40 cellular contexts compared by ENCODE assay signal in the genomic region with DNA sequence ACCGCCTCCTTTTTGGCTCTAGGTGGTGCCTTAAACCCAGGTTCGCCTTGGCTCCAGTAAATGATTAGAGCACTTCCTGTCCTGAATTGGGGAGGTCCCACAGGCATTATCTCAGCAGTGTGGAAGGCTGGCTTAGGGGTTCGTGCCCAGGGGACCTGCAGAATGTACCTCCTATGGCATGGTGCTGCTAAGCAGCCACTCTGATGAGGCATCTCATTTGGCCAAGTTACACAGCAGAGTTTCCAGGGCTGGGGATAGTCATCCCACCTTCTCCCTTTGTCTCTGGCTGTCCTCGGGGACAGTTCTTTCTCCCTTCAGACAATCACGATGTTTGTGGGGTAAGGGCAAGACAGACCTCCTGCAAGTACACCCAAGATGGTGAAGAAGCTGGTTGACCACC.
"Had no signal": no experiment of that assay in that cellular context is flagged by ENCODE, and none has a peak within 500 bp of the region (broad histone marks: within the 10 kb centered on the region; RNA-seq: fewer than 3 reads in every experiment).

No MANE protein-coding gene starts in this region.

- H3K27ac ChIP-seq: adrenal gland, ascending aorta, body of pancreas, brain microvascular endothelial cell, breast epithelium, cardiac muscle cell had no signal

- H3K27me3 ChIP-seq: adrenal gland, ascending aorta, body of pancreas, brain microvascular endothelial cell, breast epithelium, cardiac muscle cell had no signal

- H3K36me3 Mint-ChIP-seq: activated naive CD4-positive, alpha-beta T cell treated with anti-CD3 and anti-CD28 coated beads, Interleukin-2, amount 10 ng/mL, durations not matched to agents 7 days and 5 days; activated naive CD4-positive, alpha-beta T cell treated with anti-CD3 and anti-CD28 coated beads, Interleukin-2, amount 50 U/mL, for 24 hours; activated naive CD4-positive, alpha-beta T cell treated with anti-CD3 and anti-CD28 coated beads, Interleukin-2, amount 50 U/mL, for 72 hours; activated naive CD8-positive, alpha-beta T cell; activated naive CD8-positive, alpha-beta T cell treated with anti-CD3 and anti-CD28 coated beads for 36 hours; activated naive CD8-positive, alpha-beta T cell treated with anti-CD3 and anti-CD28 coated beads, Interleukin-2, amount 10 ng/mL, durations not matched to agents 7 days and 5 days; brain had no signal

- H3K4me1 ChIP-seq: adrenal gland, ascending aorta, body of pancreas, breast epithelium had no signal

- FAIRE-seq: astrocyte, bronchial epithelial cell had no signal

- H3K4me3 ChIP-seq: adrenal gland, ascending aorta, body of pancreas, breast epithelium, cardiac muscle cell had no signal

- H3K36me3 ChIP-seq: adrenal gland, ascending aorta, brain microvascular endothelial cell, breast epithelium, cardiac muscle cell had no signal

- H3K27ac Mint-ChIP-seq: activated naive CD4-positive, alpha-beta T cell treated with anti-CD3 and anti-CD28 coated beads for 36 hours; activated naive CD4-positive, alpha-beta T cell treated with anti-CD3 and anti-CD28 coated beads, Interleukin-2, amount 10 ng/mL, durations not matched to agents 7 days and 5 days; activated naive CD4-positive, alpha-beta T cell treated with anti-CD3 and anti-CD28 coated beads, Interleukin-2, amount 50 U/mL, for 24 hours; activated naive CD4-positive, alpha-beta T cell treated with anti-CD3 and anti-CD28 coated beads, Interleukin-2, amount 50 U/mL, for 72 hours; activated naive CD8-positive, alpha-beta T cell; activated naive CD8-positive, alpha-beta T cell treated with anti-CD3 and anti-CD28 coated beads for 36 hours; activated naive CD8-positive, alpha-beta T cell treated with anti-CD3 and anti-CD28 coated beads, Interleukin-2, amount 10 ng/mL, durations not matched to agents 7 days and 5 days; activated naive CD8-positive, alpha-beta T cell treated with anti-CD3 and anti-CD28 coated beads, Interleukin-2, amount 50 U/mL, for 24 hours; activated T-cell treated with anti-CD3 and anti-CD28 coated beads, Interleukin-2, amount 50 U/mL, for 24 hours; activated T-cell treated with anti-CD3 and anti-CD28 coated beads, Interleukin-2, amount 50 U/mL, for 72 hours; activated T-helper 1 cell treated with anti-CD3 and anti-CD28 coated beads, Interleukin-12 subunit alpha, Interleukin-12 subunit beta, Interleukin-2, Interleukin-4 antibody, amounts not matched to agents 30 ng/mL and 10 ng/mL and 1 ng/mL, durations not matched to agents 14 hours and 24 hours and 36 hours; activated T-helper 17 cell treated with anti-CD3 and anti-CD28 coated beads, Interleukin-2, amount 50 U/mL, for 72 hours; activated T-helper 2 cell treated with anti-CD3 and anti-CD28 coated beads, Interferon-gamma antibody, Interleukin-2, Interleukin-4, amounts not matched to agents 10 μg/mL and 5 μg/mL and 100 μg/mL, durations not matched to agents 14 hours and 24 hours and 36 hours; brain had no signal

- H3K9me3 Mint-ChIP-seq: activated naive CD4-positive, alpha-beta T cell treated with anti-CD3 and anti-CD28 coated beads for 36 hours; activated naive CD4-positive, alpha-beta T cell treated with anti-CD3 and anti-CD28 coated beads, Interleukin-2, amount 10 ng/mL, durations not matched to agents 7 days and 5 days; activated naive CD4-positive, alpha-beta T cell treated with anti-CD3 and anti-CD28 coated beads, Interleukin-2, amount 50 U/mL, for 24 hours; activated naive CD4-positive, alpha-beta T cell treated with anti-CD3 and anti-CD28 coated beads, Interleukin-2, amount 50 U/mL, for 72 hours; activated naive CD8-positive, alpha-beta T cell treated with anti-CD3 and anti-CD28 coated beads for 36 hours; activated naive CD8-positive, alpha-beta T cell treated with anti-CD3 and anti-CD28 coated beads, Interleukin-2, amount 10 ng/mL, durations not matched to agents 7 days and 5 days; activated T-cell treated with anti-CD3 and anti-CD28 coated beads, Interleukin-2, amount 50 U/mL, for 24 hours; activated T-cell treated with anti-CD3 and anti-CD28 coated beads, Interleukin-2, amount 50 U/mL, for 72 hours; activated T-helper 1 cell treated with anti-CD3 and anti-CD28 coated beads, Interleukin-12 subunit alpha, Interleukin-12 subunit beta, Interleukin-2, Interleukin-4 antibody, amounts not matched to agents 30 ng/mL and 10 ng/mL and 1 ng/mL, durations not matched to agents 14 hours and 24 hours and 36 hours; activated T-helper 17 cell treated with anti-CD3 and anti-CD28 coated beads, Interleukin-2, amount 50 U/mL, for 72 hours; activated T-helper 2 cell treated with anti-CD3 and anti-CD28 coated beads, Interferon-gamma antibody, Interleukin-2, Interleukin-4, amounts not matched to agents 10 μg/mL and 5 μg/mL and 100 μg/mL, durations not matched to agents 14 hours and 24 hours and 36 hours; central memory CD8-positive, alpha-beta T cell had no signal

- H3K4me1 Mint-ChIP-seq: activated naive CD4-positive, alpha-beta T cell treated with anti-CD3 and anti-CD28 coated beads, Interleukin-2, amount 10 ng/mL, durations not matched to agents 7 days and 5 days; activated naive CD4-positive, alpha-beta T cell treated with anti-CD3 and anti-CD28 coated beads, Interleukin-2, amount 50 U/mL, for 24 hours; activated naive CD8-positive, alpha-beta T cell treated with anti-CD3 and anti-CD28 coated beads for 36 hours; activated naive CD8-positive, alpha-beta T cell treated with anti-CD3 and anti-CD28 coated beads, Interleukin-2, amount 10 ng/mL, durations not matched to agents 7 days and 5 days; activated naive CD8-positive, alpha-beta T cell treated with anti-CD3 and anti-CD28 coated beads, Interleukin-2, amount 50 U/mL, for 24 hours; activated T-helper 17 cell treated with anti-CD3 and anti-CD28 coated beads, Interleukin-2, amount 50 U/mL, for 72 hours; central memory CD8-positive, alpha-beta T cell had no signal

- DNase-seq: activated effector memory CD4-positive, alpha-beta T cell treated with anti-CD3 and anti-CD28 coated beads, Interleukin-2, amount 50 U/mL, for 16 hours; activated effector memory CD4-positive, alpha-beta T cell treated with Interleukin-2 at 50 U/mL for 16 hours; activated gamma-delta T cell; activated gamma-delta T cell treated with Interleukin-2 at 50 U/mL for 16 hours; activated naive CD4-positive, alpha-beta T cell; activated naive CD4-positive, alpha-beta T cell treated with anti-CD3 and anti-CD28 coated beads for 36 hours; activated naive CD4-positive, alpha-beta T cell treated with anti-CD3 and anti-CD28 coated beads, Interleukin-2, amount 10 ng/mL, durations not matched to agents 7 days and 5 days; activated naive CD4-positive, alpha-beta T cell treated with anti-CD3 and anti-CD28 coated beads, Interleukin-2, amount 50 U/mL, for 16 hours; activated naive CD4-positive, alpha-beta T cell treated with Interleukin-2 at 50 U/mL for 16 hours; activated naive CD8-positive, alpha-beta T cell treated with anti-CD3 and anti-CD28 coated beads for 36 hours; activated naive CD8-positive, alpha-beta T cell treated with anti-CD3 and anti-CD28 coated beads, Interleukin-2, amount 10 ng/mL, durations not matched to agents 7 days and 5 days; activated naive CD8-positive, alpha-beta T cell treated with anti-CD3 and anti-CD28 coated beads, Interleukin-2, amount 50 U/mL, for 24 hours; activated T-cell treated with anti-CD3 and anti-CD28 coated beads, Interleukin-2, amount 50 U/mL, for 1 hour; activated T-cell treated with anti-CD3 and anti-CD28 coated beads, Interleukin-2, amount 50 U/mL, for 24 hours; activated T-cell treated with anti-CD3 and anti-CD28 coated beads, Interleukin-2, amount 50 U/mL, for 4 hours; activated T-cell treated with anti-CD3 and anti-CD28 coated beads, Interleukin-2, amount 50 U/mL, for 48 hours; activated T-cell treated with anti-CD3 and anti-CD28 coated beads, Interleukin-2, amount 50 U/mL, for 72 hours; adrenal gland; amniotic stem cell; amygdala; anterior cingulate cortex; aorta; body of pancreas; brain microvascular endothelial cell; caudate nucleus; central memory CD4-positive, alpha-beta T cell; cerebellar nuclear complex had no signal

- H3K27me3 Mint-ChIP-seq: activated naive CD8-positive, alpha-beta T cell treated with anti-CD3 and anti-CD28 coated beads, Interleukin-2, amount 10 ng/mL, durations not matched to agents 7 days and 5 days had no signal

- H3K9me3 ChIP-seq: adrenal gland, ascending aorta, body of pancreas had no signal

- ATAC-seq: activated naive CD4-positive, alpha-beta T cell treated with anti-CD3 and anti-CD28 coated beads, Interleukin-2, amount 50 U/mL, for 72 hours; activated naive CD8-positive, alpha-beta T cell treated with anti-CD3 and anti-CD28 coated beads, Interleukin-2, amount 50 U/mL, for 24 hours; activated T-cell treated with anti-CD3 and anti-CD28 coated beads, Interleukin-2, amount 50 U/mL, for 4 hours; activated T-cell treated with anti-CD3 and anti-CD28 coated beads, Interleukin-2, amount 50 U/mL, for 72 hours; activated T-helper 17 cell treated with anti-CD3 and anti-CD28 coated beads, Interleukin-2, amount 50 U/mL, for 72 hours; body of pancreas had no signal

- H3K4me3 Mint-ChIP-seq: activated naive CD4-positive, alpha-beta T cell treated with anti-CD3 and anti-CD28 coated beads for 36 hours; activated naive CD4-positive, alpha-beta T cell treated with anti-CD3 and anti-CD28 coated beads, Interleukin-2, amount 10 ng/mL, durations not matched to agents 7 days and 5 days; activated naive CD4-positive, alpha-beta T cell treated with anti-CD3 and anti-CD28 coated beads, Interleukin-2, amount 50 U/mL, for 24 hours; activated naive CD8-positive, alpha-beta T cell; activated naive CD8-positive, alpha-beta T cell treated with anti-CD3 and anti-CD28 coated beads for 36 hours; activated naive CD8-positive, alpha-beta T cell treated with anti-CD3 and anti-CD28 coated beads, Interleukin-2, amount 10 ng/mL, durations not matched to agents 7 days and 5 days; activated naive CD8-positive, alpha-beta T cell treated with anti-CD3 and anti-CD28 coated beads, Interleukin-2, amount 50 U/mL, for 24 hours; activated T-cell treated with anti-CD3 and anti-CD28 coated beads, Interleukin-2, amount 50 U/mL, for 24 hours; activated T-cell treated with anti-CD3 and anti-CD28 coated beads, Interleukin-2, amount 50 U/mL, for 4 hours; activated T-cell treated with anti-CD3 and anti-CD28 coated beads, Interleukin-2, amount 50 U/mL, for 72 hours; activated T-helper 1 cell treated with anti-CD3 and anti-CD28 coated beads, Interleukin-12 subunit alpha, Interleukin-12 subunit beta, Interleukin-2, Interleukin-4 antibody, amounts not matched to agents 30 ng/mL and 10 ng/mL and 1 ng/mL, durations not matched to agents 14 hours and 24 hours and 36 hours; activated T-helper 17 cell treated with anti-CD3 and anti-CD28 coated beads, Interleukin-2, amount 50 U/mL, for 72 hours; brain; central memory CD8-positive, alpha-beta T cell had no signal
